In genomic region chr6:26020291-26020982, GRCh38 we compare ENCODE assay signal across 8 cellular contexts.
DNase-seq lines count a peak whose midpoint lies in the region; ATAC-seq and TF ChIP-seq lines count a peak whose summit lies in the region.

No MANE protein-coding gene starts in this region.

- DNase-seq in AG08395 (ENCODE audit: low spot score) (peak; percentile 94), NCI-H2196 (lab: John Stamatoyannopoulos, UW; ENCODE audit: unreplicated experiment) (peak; percentile 88), choroid plexus epithelial cell (ENCODE audit: low read depth) (peak; percentile 97), kidney glomerular epithelial cell (lab: John Stamatoyannopoulos, UW) (peak; percentile 91)
- peak; percentile 70 for DNase-seq in activated CD4-positive, alpha-beta T cell treated with anti-CD3 and anti-CD28 coated beads for 1 hour
- peak; percentile 78 for DNase-seq in stimulated activated CD4-positive, alpha-beta T cell treated with anti-CD3 and anti-CD28 coated beads, Interleukin-1b, Interleukin-23, amount 100 ng/mL, for 48 hours

- H3K4me3 ChIP-seq in choroid plexus epithelial cell (ENCODE audit: low read depth, low read length), result peak overlapping the region; percentile 68

- ATAC-seq in GM18868 (IDR thresholded peaks at IDR 0.05; ENCODE audit: unreplicated experiment), result peak; percentile 59
- peak; percentile 48 for ATAC-seq in HG03108 (IDR thresholded peaks at IDR 0.05; ENCODE audit: unreplicated experiment)

- TF ChIP-seq CTCF in choroid plexus epithelial cell (conservative IDR thresholded peaks at IDR 0.05; ENCODE audit: low read depth, low read length), result no peak

Comparison
In these comparisons a context has a peak if more than half of its experiments do, and no peak if none do; other contexts are left out.
1. Peak in every context shown above with its lines: DNase-seq, ATAC-seq and H3K4me3 ChIP-seq.